In genomic region chrX:49627030-49627777, GRCh38 we compare ENCODE assay signal across 9 cellular contexts. TPM values are rescaled to one million over a fixed set of nuclear protein-coding genes. Genes with fewer than 3 reads are reported as not detected.
DNase-seq lines count a peak whose midpoint lies in the region; ATAC-seq, FAIRE-seq and TF ChIP-seq lines count a peak whose summit lies in the region.
"Had no signal": no experiment of that assay in that cellular context is flagged by ENCODE, and none has a peak within 500 bp of the region (broad histone marks: within the 10 kb centered on the region; RNA-seq: fewer than 3 reads in every experiment).

No MANE protein-coding gene starts in this region.

- DNase-seq in A549 (ENCODE audit: low read depth in 1 of 2, low spot score in 1 of 2) (peak; percentile 34 to 44), GM13976 (ENCODE audit: low spot score) (peak; percentile 39), WTC11 (ENCODE audit: low spot score) (peak; percentile 56), omental fat pad (ENCODE audit: low spot score) (no peak), middle frontal gyrus (ENCODE audit: extremely low spot score, low spot score) (no peak), NOMO-1 (lab: John Stamatoyannopoulos, UW; ENCODE audit: unreplicated experiment in 2 of 2) (no peak)

- H3K27me3 ChIP-seq in iPS-15b (ENCODE audit: control insufficient read depth, insufficient read depth, low read length), result no peaks in the 10 kb centered on the region

- TF ChIP-seq CTCF in A549 (IDR thresholded peaks at IDR 0.05), result peak; percentile 17; the same call in 1 of the 3 replicates
- no peak for TF ChIP-seq CTCF in GM13976 (IDR thresholded peaks at IDR 0.05; ENCODE audit: borderline replicate concordance, control extremely low read depth, extremely low read depth, insufficient read depth, missing control alignments)
- TF ChIP-seq CTCF in WTC11 (IDR thresholded peaks at IDR 0.05), result no peak
- no peak for TF ChIP-seq CTCF in omental fat pad (IDR thresholded peaks at IDR 0.05)

- peaks cover 20% of the 10 kb centered on the region for H3K36me3 Mint-ChIP-seq in WTC11

- FAIRE-seq in A549 (lab: Jason Lieb, UNC), result no peak

- in situ Hi-C loops in GM13976 (cut with MboI; ENCODE audit: low sequenced_read_pairs, unreplicated experiment), result no loop called here

- H3K9me3 ChIP-seq in A549 (no peaks in the 10 kb centered on the region), iPS-15b (ENCODE audit: control insufficient read depth, insufficient read depth, low read length) (peaks cover 8% of the 10 kb centered on the region)

- H3K27ac ChIP-seq in A549, result no peak overlapping the region

- H3K4me1 ChIP-seq in A549 (no peaks in the 10 kb centered on the region), iPS-15b (ENCODE audit: control insufficient read depth, insufficient read depth, low read length) (no peaks in the 10 kb centered on the region)

- POLR2A ChIA-PET in A549 (lab: Yijun Ruan, JAX), result interaction anchor here (0.6 kb wide), 1 partner anchor 19 kb away, joined by 4 read pairs; no protein-coding TSS in a partner anchor
- POLR2A ChIA-PET in WTC11 (lab: Charles Lee), result no interaction called here

- no peak overlapping the region for H3K4me3 Mint-ChIP-seq in WTC11

- no peak overlapping the region for H3K27ac Mint-ChIP-seq in WTC11

- no peak for TF ChIP-seq EP300 in A549 (IDR thresholded peaks at IDR 0.05)

- H3K27me3 Mint-ChIP-seq in WTC11 (ENCODE audit: low read depth), result peaks cover 2% of the 10 kb centered on the region; the same call in 1 of the 2 replicates

- peaks cover 21% of the 10 kb centered on the region for H3K9me3 Mint-ChIP-seq in WTC11

- CTCF ChIA-PET in A549 (lab: Yijun Ruan, JAX) (no interaction called here), WTC11 (lab: Charles Lee) (interaction anchor here (0.6 to 1.2 kb wide), 6 partner anchors 14 to 435 kb away, joined by 3 to 4 read pairs (median 3); no protein-coding TSS in a partner anchor)

- H3K4me3 ChIP-seq in A549, result no peak overlapping the region
- peak overlapping the region; percentile 33 for H3K4me3 ChIP-seq in iPS-15b (ENCODE audit: low read depth, low read length)

- no peaks in the 10 kb centered on the region for H3K36me3 ChIP-seq in iPS-15b (ENCODE audit: control insufficient read depth, insufficient read depth, low read length)

- no peak overlapping the region for H3K9ac ChIP-seq in iPS-15b (ENCODE audit: low read depth, low read length)

- 62% methylated on average over 33 of the region's 36 CpGs for WGBS in A549 (ENCODE audit: missing lambda C conversion rate)

- TF ChIP-seq POLR2A in A549 (IDR thresholded peaks at IDR 0.05; ENCODE audit: low read length), result no peak

- H3K4me2 ChIP-seq in A549, result no peak overlapping the region

- no peaks in the 10 kb centered on the region for H3K4me1 Mint-ChIP-seq in WTC11

- ATAC-seq in A549 (peak in 1 of 2 experiments; percentile 72; a peak in 3 of 6 replicates), WTC11 (peak; percentile 80), HG03432 (IDR thresholded peaks at IDR 0.05; ENCODE audit: unreplicated experiment) (no peak), omental fat pad (ENCODE audit: low FRiP score) (no peak)

- peak in 1 of 2 experiments; percentile 23; a peak in 1 of 5 replicates for TF ChIP-seq RAD21 in A549 (conservative IDR thresholded peaks at IDR 0.05 in 1 of 2, IDR thresholded peaks at IDR 0.05 in 1 of 2)

TF ChIP-seq in A549, 52 proteins besides CTCF, POLR2A, EP300 and RAD21:
- no peak for TF ChIP-seq NR3C1 (IDR thresholded peaks at IDR 0.05)
- TF ChIP-seq PHF8 (IDR thresholded peaks at IDR 0.05; ENCODE audit: borderline replicate concordance, low read depth), result no peak
- TF ChIP-seq ESRRA (IDR thresholded peaks at IDR 0.05; ENCODE audit: borderline replicate concordance, low read length), result no peak
- TF ChIP-seq HOXB13 (CRISPR knock-in tag; IDR thresholded peaks at IDR 0.05; ENCODE audit: low read depth), result no peak
- TF ChIP-seq CHD2 (IDR thresholded peaks at IDR 0.05; ENCODE audit: low read length, partially characterized antibody), result no peak
- no peak for TF ChIP-seq HOXA7 (CRISPR knock-in tag; IDR thresholded peaks at IDR 0.05)
- no peak for TF ChIP-seq POLR2AphosphoS2 (conservative IDR thresholded peaks at IDR 0.05; ENCODE audit: low read length)
- no peak for TF ChIP-seq ZSCAN20 (CRISPR knock-in tag; IDR thresholded peaks at IDR 0.05)
- no peak for TF ChIP-seq JUN (IDR thresholded peaks at IDR 0.05)
- TF ChIP-seq RCOR1 (IDR thresholded peaks at IDR 0.05; ENCODE audit: low read depth, low read length), result no peak
- TF ChIP-seq ZNF302 (CRISPR knock-in tag; IDR thresholded peaks at IDR 0.05), result no peak
- no peak for TF ChIP-seq E2F6 (IDR thresholded peaks at IDR 0.05; ENCODE audit: borderline replicate concordance, low read depth)
- TF ChIP-seq NFE2L2 (conservative IDR thresholded peaks at IDR 0.05; ENCODE audit: low read length), result no peak
- no peak for TF ChIP-seq CBX2 (IDR thresholded peaks at IDR 0.05; ENCODE audit: borderline replicate concordance, low read depth)

TF ChIP-seq in WTC11, 78 proteins besides CTCF, POLR2A, EP300 and RAD21:
- TF ChIP-seq SMAD4 (CRISPR knock-in tag; IDR thresholded peaks at IDR 0.05) (no peak), ATF2 (CRISPR knock-in tag; IDR thresholded peaks at IDR 0.05; ENCODE audit: borderline replicate concordance, low read depth) (no peak), GTF2I (CRISPR knock-in tag; conservative IDR thresholded peaks at IDR 0.05) (no peak), OVOL2 (CRISPR knock-in tag; IDR thresholded peaks at IDR 0.05; ENCODE audit: borderline replicate concordance) (no peak), EMX1 (CRISPR knock-in tag; IDR thresholded peaks at IDR 0.05) (no peak), SP1 (CRISPR knock-in tag; conservative IDR thresholded peaks at IDR 0.05) (no peak), E2F4 (CRISPR knock-in tag; IDR thresholded peaks at IDR 0.05; ENCODE audit: borderline replicate concordance, low read depth) (no peak)

RNA-seq across cellular contexts. Expression of gene GAGE1, which starts 28.4 kb away (rescaled TPM):
- not detected in 2 replicates for polyA plus RNA-seq in A549 (2011; rRNA removed)
- 0.09 TPM in 1 of 2 replicates, not detected in the other for polyA plus RNA-seq in A549 (2012; cell fraction: cytosol; rRNA removed)
- polyA plus RNA-seq in A549 (2012; cell fraction: nucleus; rRNA removed), result not detected in 2 replicates
- polyA plus RNA-seq in A549 (2017; fragmentation: RNase III; extraction: RNeasy Plus Mini Kit Qiagen cat#74134 plus additional on column Dnase treatment), result not detected in 3 replicates
- polyA minus RNA-seq in A549 (2011; rRNA and poly(A)+ RNA removed), result not detected in 2 replicates
- total RNA-seq in WTC11 (2021), result 1.2 TPM in 1 of 3 replicates, not detected in the others
- total RNA-seq in omental fat pad, result not detected
- total RNA-seq: fibroblast of lung had no signal
- polyA plus RNA-seq: fibroblast of lung had no signal

RNA-seq across cellular contexts. Expression of gene GAGE2A, which starts 37.9 kb away (rescaled TPM):
- polyA plus RNA-seq in A549 (2011; rRNA removed) (not detected in 2 replicates), A549 (2017; fragmentation: RNase III; extraction: RNeasy Plus Mini Kit Qiagen cat#74134 plus additional on column Dnase treatment) (not detected in 3 replicates)
- not detected in 2 replicates for polyA plus RNA-seq in A549 (2012; cell fraction: cytosol; rRNA removed)
- polyA plus RNA-seq in A549 (2012; cell fraction: nucleus; rRNA removed), result not detected in 2 replicates
- polyA minus RNA-seq in A549 (2011; rRNA and poly(A)+ RNA removed), result not detected in 2 replicates
- total RNA-seq in WTC11 (2021) (0.62 to 0.83 TPM in 2 of 3 replicates, not detected in the other), omental fat pad (not detected)
- total RNA-seq: fibroblast of lung had no signal
- polyA plus RNA-seq: fibroblast of lung had no signal

RNA-seq across cellular contexts. Expression of gene GAGE12H, which starts 47.5 kb away (rescaled TPM):
- polyA plus RNA-seq in A549 (2011; rRNA removed) (not detected in 2 replicates), A549 (2017; fragmentation: RNase III; extraction: RNeasy Plus Mini Kit Qiagen cat#74134 plus additional on column Dnase treatment) (not detected in 3 replicates)
- polyA plus RNA-seq in A549 (2012; cell fraction: cytosol; rRNA removed), result not detected in 2 replicates
- not detected in 2 replicates for polyA plus RNA-seq in A549 (2012; cell fraction: nucleus; rRNA removed)
- polyA minus RNA-seq in A549 (2011; rRNA and poly(A)+ RNA removed), result not detected in 2 replicates
- total RNA-seq in WTC11 (2021) (not detected in 3 replicates), omental fat pad (not detected)
- total RNA-seq: fibroblast of lung had no signal
- polyA plus RNA-seq: fibroblast of lung had no signal

RNA-seq across cellular contexts. Expression of gene GAGE12G, which starts 57.0 kb away (rescaled TPM):
- polyA plus RNA-seq in A549 (2011; rRNA removed) (not detected in 2 replicates), A549 (2017; fragmentation: RNase III; extraction: RNeasy Plus Mini Kit Qiagen cat#74134 plus additional on column Dnase treatment) (not detected in 3 replicates)
- polyA plus RNA-seq in A549 (2012; cell fraction: cytosol; rRNA removed), result not detected in 2 replicates
- not detected in 2 replicates for polyA plus RNA-seq in A549 (2012; cell fraction: nucleus; rRNA removed)
- polyA minus RNA-seq in A549 (2011; rRNA and poly(A)+ RNA removed), result not detected in 2 replicates
- total RNA-seq in WTC11 (2021) (not detected in 3 replicates), omental fat pad (not detected)
- total RNA-seq: fibroblast of lung had no signal
- polyA plus RNA-seq: fibroblast of lung had no signal

Comparison
In these comparisons a context has a peak if more than half of its experiments do, and no peak if none do; other contexts are left out.
1. DNase-seq: peak in A549 (2 of 2), GM13976 (single experiment) and WTC11 (single experiment); none in omental fat pad (single experiment), middle frontal gyrus (single experiment) and NOMO-1 (0 of 2).
2. Of the 8 proteins assayed by ChIP-seq in both WTC11 and A549: peak only in WTC11: none; only in A549: CTCF; in both: none; in neither: 7.